Comparison of ENCODE assay signal across 10 cellular contexts in the genomic region with DNA sequence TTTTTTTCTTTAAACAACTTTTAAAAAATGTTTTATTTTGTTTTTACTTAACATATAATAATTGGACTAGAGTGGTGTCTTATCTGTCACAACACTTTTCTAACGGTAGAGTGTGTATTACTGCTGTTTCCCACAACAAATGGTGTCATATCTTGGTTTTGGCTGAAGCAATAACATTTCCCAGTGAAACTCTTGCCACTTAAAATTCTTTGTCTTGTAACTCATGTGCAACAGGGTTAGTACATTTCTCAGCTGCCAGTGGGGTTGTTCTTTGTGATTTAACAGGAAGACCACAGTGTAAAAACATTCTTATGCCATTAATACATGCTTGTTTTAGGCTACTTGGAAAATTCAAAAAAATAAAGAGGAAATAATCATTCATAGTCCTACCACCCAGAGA. TPM values are rescaled to one million over a fixed set of nuclear protein-coding genes. Genes with fewer than 3 reads are reported as not detected.
DNase-seq lines count a peak whose midpoint lies in the region; ATAC-seq and TF ChIP-seq lines count a peak whose summit lies in the region.
"Had no signal": no experiment of that assay in that cellular context is flagged by ENCODE, and none has a peak within 500 bp of the region (broad histone marks: within the 10 kb centered on the region; RNA-seq: fewer than 3 reads in every experiment).

No MANE protein-coding gene starts in this region.

- H3K9me3 ChIP-seq in HEK293 (ENCODE audit: control insufficient read depth, insufficient read depth, low read depth, low read length) (no peaks in the 10 kb centered on the region), smooth muscle cell (replicated peaks; ENCODE audit: low read depth) (no peaks in the 10 kb centered on the region)
- H3K9me3 ChIP-seq: lower lobe of right lung had no signal

- H3K9ac ChIP-seq in smooth muscle cell (ENCODE audit: low read depth), result no peak overlapping the region

- no peaks in the 10 kb centered on the region for H3K79me2 ChIP-seq in smooth muscle cell (ENCODE audit: low read depth)

- ATAC-seq in SK-N-SH treated with all-trans-retinoic acid at 6 μM for 48 hours (peak; percentile 63), GM21786 (IDR thresholded peaks at IDR 0.05; ENCODE audit: unreplicated experiment) (no peak), HG03565 (IDR thresholded peaks at IDR 0.05; ENCODE audit: unreplicated experiment) (no peak)
- ATAC-seq: lower lobe of right lung had no signal

- 3% methylated on average over 1 of the region's 1 CpG for WGBS in smooth muscle cell (ENCODE audit: low lambda C conversion rate)

- H2AFZ ChIP-seq in smooth muscle cell (ENCODE audit: low read depth), result no peak overlapping the region

- H4K20me1 ChIP-seq in smooth muscle cell (ENCODE audit: low read depth), result no peaks in the 10 kb centered on the region

- POLR2A ChIA-PET in HEK293 (lab: Yijun Ruan, JAX), result no interaction called here

- H3K36me3 ChIP-seq in HEK293 (ENCODE audit: control insufficient read depth in 2 of 2, insufficient read depth in 1 of 2, low read length in 2 of 2), result no peaks in the 10 kb centered on the region
- no peaks in the 10 kb centered on the region for H3K36me3 ChIP-seq in smooth muscle cell (ENCODE audit: low read depth)
- H3K36me3 ChIP-seq: lower lobe of right lung had no signal

- H3K27ac ChIP-seq in HEK293 (ENCODE audit: extremely low read depth, low read depth, low read length) (no peak overlapping the region), smooth muscle cell (ENCODE audit: low read depth) (peak overlapping the region; percentile 87)

- H3K4me2 ChIP-seq in smooth muscle cell, result peak overlapping the region; percentile 83

- H3K27me3 ChIP-seq in smooth muscle cell (ENCODE audit: low read depth), result no peaks in the 10 kb centered on the region

- no peaks in the 10 kb centered on the region for H3K4me1 ChIP-seq in HEK293 (ENCODE audit: control insufficient read depth, insufficient read depth, low read length)
- H3K4me1 ChIP-seq in smooth muscle cell (ENCODE audit: low read depth), result peaks cover 13% of the 10 kb centered on the region
- H3K4me1 ChIP-seq: lower lobe of right lung had no signal

- H3F3A ChIP-seq in smooth muscle cell (ENCODE audit: low read depth), result peaks cover 6% of the 10 kb centered on the region

- DNase-seq in foreskin fibroblast (peak; percentile 50 to 79), smooth muscle cell (lab: John Stamatoyannopoulos, UW; ENCODE audit: unreplicated experiment) (no peak), NCI-H2081 (lab: John Stamatoyannopoulos, UW) (no peak)
- DNase-seq: activated gamma-delta T cell treated with Interleukin-2 at 50 U/mL for 16 hours; lower lobe of right lung; NK-92 treated with Interleukin-12 subunit alpha and Interleukin-12 subunit beta, amount 100 ng/mL, for 24 hours had no signal

- CTCF ChIA-PET in HEK293 (lab: Yijun Ruan, JAX), result interaction anchor here (1.0 kb wide), 1 partner anchor 17 kb away, joined by 3 read pairs; no protein-coding TSS in a partner anchor

- H3K4me3 ChIP-seq in HEK293 (ENCODE audit: low read depth, low read length) (no peak overlapping the region), foreskin fibroblast (ENCODE audit: low read depth in 1 of 2, low read length in 2 of 2) (no peak overlapping the region), smooth muscle cell (no peak overlapping the region)
- H3K4me3 ChIP-seq: lower lobe of right lung had no signal

- TF ChIP-seq CTCF in HEK293 (tag by site-specific recombination; IDR thresholded peaks at IDR 0.05) (no peak), foreskin fibroblast (IDR thresholded peaks at IDR 0.05; ENCODE audit: low read depth, low read length) (no peak), smooth muscle cell (IDR thresholded peaks at IDR 0.05; ENCODE audit: borderline replicate concordance, insufficient read depth, poor library complexity, severe bottlenecking) (no peak)

TF ChIP-seq in HEK293, 187 proteins besides CTCF, POLR2A, EP300 and RAD21 (continues in another document):
- TF ChIP-seq ZNF768 (tag by site-specific recombination; IDR thresholded peaks at IDR 0.05), result no peak
- no peak for TF ChIP-seq ZNF214 (tag by site-specific recombination; IDR thresholded peaks at IDR 0.05; ENCODE audit: borderline replicate concordance)
- no peak for TF ChIP-seq SCRT1 (tag by site-specific recombination; IDR thresholded peaks at IDR 0.05; ENCODE audit: borderline replicate concordance)
- TF ChIP-seq, protein P1, sequence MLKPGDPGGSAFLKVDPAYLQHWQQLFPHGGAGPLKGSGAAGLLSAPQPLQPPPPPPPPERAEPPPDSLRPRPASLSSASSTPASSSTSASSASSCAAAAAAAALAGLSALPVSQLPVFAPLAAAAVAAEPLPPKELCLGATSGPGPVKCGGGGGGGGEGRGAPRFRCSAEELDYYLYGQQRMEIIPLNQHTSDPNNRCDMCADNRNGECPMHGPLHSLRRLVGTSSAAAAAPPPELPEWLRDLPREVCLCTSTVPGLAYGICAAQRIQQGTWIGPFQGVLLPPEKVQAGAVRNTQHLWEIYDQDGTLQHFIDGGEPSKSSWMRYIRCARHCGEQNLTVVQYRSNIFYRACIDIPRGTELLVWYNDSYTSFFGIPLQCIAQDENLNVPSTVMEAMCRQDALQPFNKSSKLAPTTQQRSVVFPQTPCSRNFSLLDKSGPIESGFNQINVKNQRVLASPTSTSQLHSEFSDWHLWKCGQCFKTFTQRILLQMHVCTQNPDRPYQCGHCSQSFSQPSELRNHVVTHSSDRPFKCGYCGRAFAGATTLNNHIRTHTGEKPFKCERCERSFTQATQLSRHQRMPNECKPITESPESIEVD (tag by site-specific recombination; IDR thresholded peaks at IDR 0.05), result peak; percentile 70
- peak; percentile 61 for TF ChIP-seq SCRT2 (tag by site-specific recombination; IDR thresholded peaks at IDR 0.05)
- TF ChIP-seq ZNF174 (tag by site-specific recombination; IDR thresholded peaks at IDR 0.05), result no peak
- no peak for TF ChIP-seq ZNF654 (tag by site-specific recombination; IDR thresholded peaks at IDR 0.05; ENCODE audit: low read depth)

TF ChIP-seq in SK-N-SH treated with all-trans-retinoic acid at 6 μM for 48 hours, 23 proteins besides CTCF, POLR2A, EP300 and RAD21:
- TF ChIP-seq GLIS3 (CRISPR knock-in tag; IDR thresholded peaks at IDR 0.05) (no peak), ISL1 (CRISPR knock-in tag; IDR thresholded peaks at IDR 0.05) (peak; percentile 84)
- TF ChIP-seq, protein P2, sequence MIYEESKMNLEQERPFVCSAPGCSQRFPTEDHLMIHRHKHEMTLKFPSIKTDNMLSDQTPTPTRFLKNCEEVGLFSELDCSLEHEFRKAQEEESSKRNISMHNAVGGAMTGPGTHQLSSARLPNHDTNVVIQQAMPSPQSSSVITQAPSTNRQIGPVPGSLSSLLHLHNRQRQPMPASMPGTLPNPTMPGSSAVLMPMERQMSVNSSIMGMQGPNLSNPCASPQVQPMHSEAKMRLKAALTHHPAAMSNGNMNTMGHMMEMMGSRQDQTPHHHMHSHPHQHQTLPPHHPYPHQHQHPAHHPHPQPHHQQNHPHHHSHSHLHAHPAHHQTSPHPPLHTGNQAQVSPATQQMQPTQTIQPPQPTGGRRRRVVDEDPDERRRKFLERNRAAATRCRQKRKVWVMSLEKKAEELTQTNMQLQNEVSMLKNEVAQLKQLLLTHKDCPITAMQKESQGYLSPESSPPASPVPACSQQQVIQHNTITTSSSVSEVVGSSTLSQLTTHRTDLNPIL (CRISPR knock-in tag; IDR thresholded peaks at IDR 0.05; ENCODE audit: low read depth), result no peak

RNA-seq across cellular contexts. Expression of gene ALPL, which starts 43.5 kb away (rescaled TPM):
- 4.6 and 5.4 TPM in 2 replicates for total RNA-seq in smooth muscle cell
- polyA plus RNA-seq in smooth muscle cell, result 8.3 and 10.3 TPM in 2 replicates

Comparison
In these comparisons a context has a peak if more than half of its experiments do, and no peak if none do; other contexts are left out.
1. DNase-seq: peak in foreskin fibroblast (2 of 2); none in smooth muscle cell (single experiment) and NCI-H2081 (0 of 2).